30 cellular contexts compared by ENCODE assay signal in genomic region chr7:142567676-142568075, GRCh38.
DNase-seq lines count a peak whose midpoint lies in the region; ATAC-seq and TF ChIP-seq lines count a peak whose summit lies in the region.
"Had no signal": no experiment of that assay in that cellular context is flagged by ENCODE, and none has a peak within 500 bp of the region (broad histone marks: within the 10 kb centered on the region; RNA-seq: fewer than 3 reads in every experiment).

No MANE protein-coding gene starts in this region.

- no TSS peak for BruUV-seq in PC-3 (replicated peaks; lab: Mats Ljungman, UMichigan)

- no peak overlapping the region for H3K14ac ChIP-seq in H9 (ENCODE audit: insufficient read depth, low read length)

- no peak overlapping the region for H3K4me3 ChIP-seq in PC-3 (ENCODE audit: low read length)
- no peak overlapping the region for H3K4me3 ChIP-seq in naive thymus-derived CD4-positive, alpha-beta T cell (ENCODE audit: low read length)
- H3K4me3 ChIP-seq: esophagus squamous epithelium, heart right ventricle, PC-9, skin epidermis, upper lobe of right lung had no signal

- no peak overlapping the region for H3K9ac ChIP-seq in H9 (ENCODE audit: extremely low read depth, insufficient read length, low read length)
- no peak overlapping the region for H3K9ac ChIP-seq in PC-3 (ENCODE audit: low read length)

- WGBS in H9 (ENCODE audit: extremely low coverage, insufficient read length, low lambda C conversion rate) = no CpG with 5 or more reads among the region's 6 CpGs

- TF ChIP-seq CTCF in H9 (conservative IDR thresholded peaks at IDR 0.05) (peak; percentile 30; the same call in 2 of the 3 replicates), PC-3 (conservative IDR thresholded peaks at IDR 0.05; ENCODE audit: low read depth, low read length) (no peak), glutamatergic neuron (IDR thresholded peaks at IDR 0.05; ENCODE audit: partially characterized antibody, unreplicated experiment) (no peak)

- no peaks in the 10 kb centered on the region for H3K36me3 ChIP-seq in PC-3 (ENCODE audit: low read depth, low read length)
- no peaks in the 10 kb centered on the region for H3K36me3 ChIP-seq in naive thymus-derived CD4-positive, alpha-beta T cell (ENCODE audit: control insufficient read depth in 2 of 3, insufficient read depth in 3 of 3, low read length in 3 of 3)
- H3K36me3 ChIP-seq: esophagus squamous epithelium, heart right ventricle, upper lobe of right lung had no signal

- H3K23me2 ChIP-seq in H9 (ENCODE audit: insufficient read length, low read depth, low read length, poor library complexity, severe bottlenecking) = no peaks in the 10 kb centered on the region

- no peaks in the 10 kb centered on the region for H3K4me1 ChIP-seq in H9 (ENCODE audit: insufficient read depth, low read length)
- peaks cover 44% of the 10 kb centered on the region for H3K4me1 ChIP-seq in PC-3 (ENCODE audit: insufficient read depth, low read length)
- H3K4me1 ChIP-seq in naive thymus-derived CD4-positive, alpha-beta T cell (ENCODE audit: control insufficient read depth in 2 of 2, insufficient read depth in 2 of 2, low read length in 2 of 2) = no peaks in the 10 kb centered on the region
- H3K4me1 ChIP-seq: Caco-2, esophagus squamous epithelium, upper lobe of right lung had no signal

- H3T11ph ChIP-seq in H9 (ENCODE audit: low read length) = no peak overlapping the region

- H3K4me1 Mint-ChIP-seq in H9 = peaks cover 4% of the 10 kb centered on the region in 2 experiments; a peak in 3 of 4 replicates
- H3K4me1 Mint-ChIP-seq in glutamatergic neuron (ENCODE audit: low read depth, unreplicated experiment) = peaks cover 15% of the 10 kb centered on the region
- peaks cover 9% of the 10 kb centered on the region for H3K4me1 Mint-ChIP-seq in stimulated activated memory B cell treated with anti-CD40 and anti-IgM and Interleukin-4, amounts not matched to agents 10 μg/mL and 1 μg/mL and 100 μg/mL, for 72 hours
- peaks cover 0 to 10% (median 7%) of the 10 kb centered on the region in 7 donors for H3K4me1 Mint-ChIP-seq in naive thymus-derived CD4-positive, alpha-beta T cell
- H3K4me1 Mint-ChIP-seq: activated naive CD4-positive, alpha-beta T cell treated with anti-CD3 and anti-CD28 coated beads, Interleukin-2, amount 50 U/mL, for 24 hours; activated T-helper 17 cell treated with anti-CD3 and anti-CD28 coated beads, Interleukin-2, amount 50 U/mL, for 72 hours; brain had no signal

- DNase-seq in H9 (peak; percentile 39), PC-3 (no peak), glutamatergic neuron (peak; percentile 53), NOMO-1 treated with DMSO at 0.1 percent for 48 hours (lab: John Stamatoyannopoulos, UW; ENCODE audit: unreplicated experiment) (no peak)
- no peak for DNase-seq in naive thymus-derived CD4-positive, alpha-beta T cell
- DNase-seq: activated CD4-positive, alpha-beta T cell treated with anti-CD3 and anti-CD28 coated beads for 36 hours; activated CD8-positive, alpha-beta T cell treated with anti-CD3 and anti-CD28 coated beads, Interleukin-2, amount 10 ng/mL, durations not matched to agents 7 days and 5 days; amniotic stem cell; Caco-2; cerebellar nuclear complex; dermis blood vessel endothelial cell; DMS79; esophagus squamous epithelium; heart right ventricle; midbrain; natural killer cell; SHP77; stimulated activated naive CD8-positive, alpha-beta T cell treated with anti-CD3 and anti-CD28 coated beads, Interleukin-15, Interleukin-2, amounts not matched to agents 100 U/mL and 50 U/mL, for 24 hours; upper lobe of right lung had no signal

- H3K27ac Mint-ChIP-seq in H9 = no peak overlapping the region
- H3K27ac Mint-ChIP-seq in glutamatergic neuron (ENCODE audit: unreplicated experiment) = no peak overlapping the region
- H3K27ac Mint-ChIP-seq in stimulated activated memory B cell treated with anti-CD40 and anti-IgM and Interleukin-4, amounts not matched to agents 10 μg/mL and 1 μg/mL and 100 μg/mL, for 72 hours = no peak overlapping the region
- H3K27ac Mint-ChIP-seq in naive thymus-derived CD4-positive, alpha-beta T cell = no peak overlapping the region
- H3K27ac Mint-ChIP-seq: activated CD4-positive, alpha-beta T cell treated with anti-CD3 and anti-CD28 coated beads for 36 hours; activated CD8-positive, alpha-beta T cell treated with anti-CD3 and anti-CD28 coated beads, Interleukin-2, amount 10 ng/mL, durations not matched to agents 7 days and 5 days; activated naive CD4-positive, alpha-beta T cell treated with anti-CD3 and anti-CD28 coated beads, Interleukin-2, amount 50 U/mL, for 24 hours; activated T-helper 17 cell treated with anti-CD3 and anti-CD28 coated beads, Interleukin-2, amount 50 U/mL, for 72 hours; brain; IgD-negative memory B cell; natural killer cell; T-helper 2 cell treated with Interferon-gamma antibody and Interleukin-4, amounts not matched to agents 5 μg/mL and 100 μg/mL, for 36 hours had no signal

- H3K36me3 Mint-ChIP-seq in H9 (ENCODE audit: insufficient read depth in 1 of 3, low read depth in 3 of 3) (no peaks in the 10 kb centered on the region), glutamatergic neuron (ENCODE audit: unreplicated experiment) (no peaks in the 10 kb centered on the region)
- no peaks in the 10 kb centered on the region for H3K36me3 Mint-ChIP-seq in stimulated activated memory B cell treated with anti-CD40 and anti-IgM and Interleukin-4, amounts not matched to agents 10 μg/mL and 1 μg/mL and 100 μg/mL, for 72 hours
- H3K36me3 Mint-ChIP-seq in naive thymus-derived CD4-positive, alpha-beta T cell = peaks cover 0 to 7% (median 4%) of the 10 kb centered on the region in 5 donors
- H3K36me3 Mint-ChIP-seq: brain, CD14-positive monocyte, natural killer cell had no signal

- H4K8ac ChIP-seq in H9 (replicated peaks; ENCODE audit: insufficient read length, low read depth, low read length) = no peak overlapping the region

- H3K27me3 ChIP-seq in H9 (ENCODE audit: insufficient read depth, low read length) = no peaks in the 10 kb centered on the region
- no peaks in the 10 kb centered on the region for H3K27me3 ChIP-seq in PC-3 (ENCODE audit: low read length)
- no peaks in the 10 kb centered on the region for H3K27me3 ChIP-seq in naive thymus-derived CD4-positive, alpha-beta T cell (ENCODE audit: control insufficient read depth in 2 of 2, insufficient read depth in 2 of 2, low read length in 2 of 2)
- H3K27me3 ChIP-seq: foreskin keratinocyte, upper lobe of right lung had no signal

- H3K79me2 ChIP-seq in H9 (ENCODE audit: insufficient read depth, low read length) (no peaks in the 10 kb centered on the region), PC-3 (ENCODE audit: low read length) (no peaks in the 10 kb centered on the region)

- H4K20me1 ChIP-seq in H9 (ENCODE audit: control insufficient read depth, insufficient read depth, insufficient read length) (no peaks in the 10 kb centered on the region), PC-3 (ENCODE audit: low read length) (no peaks in the 10 kb centered on the region)

- H4K5ac ChIP-seq in H9 (ENCODE audit: insufficient read length, low read depth, low read length) = no peak overlapping the region

- H3K4ac ChIP-seq in H9 (ENCODE audit: low read depth, low read length) = no peak overlapping the region

- no peak overlapping the region for H2BK120ac ChIP-seq in H9 (ENCODE audit: low read depth, low read length, poor library complexity, severe bottlenecking)

- no peak overlapping the region for H3K27ac ChIP-seq in H9 (ENCODE audit: insufficient read length, low read depth, low read length)
- H3K27ac ChIP-seq in PC-3 (ENCODE audit: low read length) = peak overlapping the region; percentile 78
- no peak overlapping the region for H3K27ac ChIP-seq in naive thymus-derived CD4-positive, alpha-beta T cell (ENCODE audit: low read depth, low read length)
- H3K27ac ChIP-seq: esophagus squamous epithelium, foreskin keratinocyte, heart right ventricle, skin epidermis, upper lobe of right lung had no signal

- H2AK5ac ChIP-seq in H9 (ENCODE audit: insufficient read length, low read length) = no peak overlapping the region

- H3K23ac ChIP-seq in H9 (ENCODE audit: insufficient read length, low read depth, low read length) = no peak overlapping the region

- no peak overlapping the region for H3K4me3 Mint-ChIP-seq in H9
- no peak overlapping the region for H3K4me3 Mint-ChIP-seq in glutamatergic neuron (ENCODE audit: unreplicated experiment)
- H3K4me3 Mint-ChIP-seq in stimulated activated memory B cell treated with anti-CD40 and anti-IgM and Interleukin-4, amounts not matched to agents 10 μg/mL and 1 μg/mL and 100 μg/mL, for 72 hours = no peak overlapping the region
- no peak overlapping the region for H3K4me3 Mint-ChIP-seq in naive thymus-derived CD4-positive, alpha-beta T cell
- H3K4me3 Mint-ChIP-seq: activated CD4-positive, alpha-beta T cell treated with anti-CD3 and anti-CD28 coated beads for 36 hours; activated CD8-positive, alpha-beta T cell treated with anti-CD3 and anti-CD28 coated beads, Interleukin-2, amount 10 ng/mL, durations not matched to agents 7 days and 5 days; activated naive CD4-positive, alpha-beta T cell treated with anti-CD3 and anti-CD28 coated beads, Interleukin-2, amount 50 U/mL, for 24 hours; activated T-helper 17 cell treated with anti-CD3 and anti-CD28 coated beads, Interleukin-2, amount 50 U/mL, for 72 hours; brain; IgD-negative memory B cell; natural killer cell; T-helper 2 cell treated with Interferon-gamma antibody and Interleukin-4, amounts not matched to agents 5 μg/mL and 100 μg/mL, for 36 hours had no signal

- no peak overlapping the region for H2BK5ac ChIP-seq in H9 (ENCODE audit: insufficient read length, low read length)

- POLR2A ChIA-PET in PC-3 (lab: Charles Lee; ENCODE audit: unreplicated experiment) = interaction anchor here (0.7 kb wide), 2 partner anchors 9 to 722 kb away, joined by 3 to 6 read pairs; no protein-coding TSS in a partner anchor
- POLR2A ChIA-PET in naive thymus-derived CD4-positive, alpha-beta T cell (lab: Charles Lee) = no interaction called here

- no peaks in the 10 kb centered on the region for H3F3A ChIP-seq in PC-3 (ENCODE audit: low read length, unreplicated experiment)

- no peak overlapping the region for H3K4me2 ChIP-seq in H9 (ENCODE audit: insufficient read depth, insufficient read length, low read length)
- no peak overlapping the region for H3K4me2 ChIP-seq in PC-3 (ENCODE audit: low read length)

- no peaks in the 10 kb centered on the region for H3K9me2 ChIP-seq in PC-3 (replicated peaks; ENCODE audit: low read length)

- ATAC-seq in PC-3 (no peak), GM18519 (IDR thresholded peaks at IDR 0.05; ENCODE audit: low FRiP score, unreplicated experiment) (no peak)
- peak; percentile 47 for ATAC-seq in stimulated activated memory B cell treated with anti-CD40 and anti-IgM and Interleukin-4, amounts not matched to agents 10 μg/mL and 1 μg/mL and 100 μg/mL, for 72 hours
- ATAC-seq in naive thymus-derived CD4-positive, alpha-beta T cell = no peak
- ATAC-seq: activated CD4-positive, alpha-beta T cell treated with anti-CD3 and anti-CD28 coated beads for 36 hours; activated CD8-positive, alpha-beta T cell treated with anti-CD3 and anti-CD28 coated beads, Interleukin-2, amount 10 ng/mL, durations not matched to agents 7 days and 5 days; heart right ventricle; upper lobe of right lung had no signal

- CTCF ChIA-PET in PC-3 (lab: Charles Lee) = no interaction called here
- CTCF ChIA-PET in naive thymus-derived CD4-positive, alpha-beta T cell (lab: Charles Lee) = interaction anchor here (1.0 kb wide), 1 partner anchor 9 kb away, joined by 3 read pairs; no protein-coding TSS in a partner anchor

- H4K91ac ChIP-seq in H9 (ENCODE audit: insufficient read length, low read depth, low read length) = no peak overlapping the region

- intact Hi-C loops in PC-3 (cut with micrococcal nuclease) = loop anchor here (1.0 to 2.0 kb wide), 4 partner anchors 11 to 32 kb away; no protein-coding TSS in a partner anchor
- intact Hi-C loops in naive thymus-derived CD4-positive, alpha-beta T cell (cut with micrococcal nuclease) = no loop called here

- no peak overlapping the region for H2BK12ac ChIP-seq in H9 (ENCODE audit: insufficient read length, low read depth, low read length)

- H2AFZ ChIP-seq in H9 (ENCODE audit: low read length) = no peak overlapping the region
- no peak overlapping the region for H2AFZ ChIP-seq in PC-3 (ENCODE audit: low read length)
- H2AFZ ChIP-seq: PC-9 had no signal

- H2BK20ac ChIP-seq in H9 (ENCODE audit: low read depth, low read length, poor library complexity, severe bottlenecking) = no peak overlapping the region

- no peak overlapping the region for H3K18ac ChIP-seq in H9 (ENCODE audit: insufficient read length, low read depth, low read length)

- no peaks in the 10 kb centered on the region for H3K9me3 ChIP-seq in H9 (ENCODE audit: control insufficient read depth, low read depth, low read length)
- H3K9me3 ChIP-seq in PC-3 (ENCODE audit: low read length) = no peaks in the 10 kb centered on the region
- H3K9me3 ChIP-seq in naive thymus-derived CD4-positive, alpha-beta T cell (ENCODE audit: control insufficient read depth in 2 of 3, low read length in 3 of 3) = no peaks in the 10 kb centered on the region
- H3K9me3 ChIP-seq: Caco-2, esophagus squamous epithelium, heart right ventricle, upper lobe of right lung had no signal

- no peaks in the 10 kb centered on the region for H3K79me1 ChIP-seq in H9 (ENCODE audit: insufficient read depth, low read depth, low read length, poor library complexity, severe bottlenecking)

- no peak overlapping the region for H3K56ac ChIP-seq in H9 (ENCODE audit: insufficient read length, low read depth, low read length)

- no peak overlapping the region for H2BK15ac ChIP-seq in H9 (ENCODE audit: low read depth, low read length)

- H3K9me3 Mint-ChIP-seq in H9 (no peaks in the 10 kb centered on the region), glutamatergic neuron (ENCODE audit: unreplicated experiment) (no peaks in the 10 kb centered on the region)
- no peaks in the 10 kb centered on the region for H3K9me3 Mint-ChIP-seq in stimulated activated memory B cell treated with anti-CD40 and anti-IgM and Interleukin-4, amounts not matched to agents 10 μg/mL and 1 μg/mL and 100 μg/mL, for 72 hours
- H3K9me3 Mint-ChIP-seq in naive thymus-derived CD4-positive, alpha-beta T cell = no peaks in the 10 kb centered on the region
- H3K9me3 Mint-ChIP-seq: activated naive CD4-positive, alpha-beta T cell treated with anti-CD3 and anti-CD28 coated beads, Interleukin-2, amount 50 U/mL, for 24 hours; activated T-helper 17 cell treated with anti-CD3 and anti-CD28 coated beads, Interleukin-2, amount 50 U/mL, for 72 hours; CD14-positive monocyte; IgD-negative memory B cell; natural killer cell; T-helper 2 cell treated with Interferon-gamma antibody and Interleukin-4, amounts not matched to agents 5 μg/mL and 100 μg/mL, for 36 hours had no signal

- H3K27me3 Mint-ChIP-seq in H9 (ENCODE audit: low read depth) (peaks cover 1% of the 10 kb centered on the region), glutamatergic neuron (ENCODE audit: unreplicated experiment) (peaks cover 3% of the 10 kb centered on the region)
- peaks cover 83% of the 10 kb centered on the region for H3K27me3 Mint-ChIP-seq in stimulated activated memory B cell treated with anti-CD40 and anti-IgM and Interleukin-4, amounts not matched to agents 10 μg/mL and 1 μg/mL and 100 μg/mL, for 72 hours
- peaks cover 0 to 18% (median 0%) of the 10 kb centered on the region in 5 donors for H3K27me3 Mint-ChIP-seq in naive thymus-derived CD4-positive, alpha-beta T cell
- H3K27me3 Mint-ChIP-seq: activated CD4-positive, alpha-beta T cell treated with anti-CD3 and anti-CD28 coated beads for 36 hours had no signal

Comparison
In these comparisons a context has a peak if more than half of its experiments do, and no peak if none do; other contexts are left out.
1. DNase-seq: peak in H9 (single experiment) and glutamatergic neuron (single experiment); none in PC-3 (single experiment), naive thymus-derived CD4-positive, alpha-beta T cell (0 of 9) and NOMO-1 treated with DMSO at 0.1 percent for 48 hours (single experiment).